ENCODE assay signal across 1 cellular context in the genomic region with DNA sequence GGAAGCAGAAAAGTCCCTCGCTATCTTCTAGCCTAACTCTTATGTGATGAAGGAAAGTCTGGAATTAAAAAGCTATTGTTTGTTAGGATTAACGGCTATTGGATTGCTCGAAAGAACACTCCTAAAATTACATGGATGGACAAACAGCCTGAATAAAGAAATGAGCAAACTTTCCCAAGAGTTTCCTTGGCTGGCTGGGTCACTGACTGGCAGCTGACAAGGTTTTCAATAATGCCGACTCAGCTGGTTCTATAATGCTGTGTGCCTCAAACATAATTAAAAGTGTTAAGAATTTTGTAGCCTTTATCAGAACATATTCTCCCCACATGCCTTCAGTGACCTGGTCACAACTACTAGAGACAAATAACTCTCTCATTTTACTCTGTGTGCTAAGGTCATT.
A peak's percentile ranks its signal among the peaks of the same experiment; 100 is the strongest.
TF ChIP-seq lines count a peak whose summit lies in the region.

No MANE protein-coding gene starts in this region.

TF ChIP-seq in K562, 482 proteins besides CTCF, POLR2A, EP300 and RAD21 (continued from another document):
- TF ChIP-seq, protein P1, sequence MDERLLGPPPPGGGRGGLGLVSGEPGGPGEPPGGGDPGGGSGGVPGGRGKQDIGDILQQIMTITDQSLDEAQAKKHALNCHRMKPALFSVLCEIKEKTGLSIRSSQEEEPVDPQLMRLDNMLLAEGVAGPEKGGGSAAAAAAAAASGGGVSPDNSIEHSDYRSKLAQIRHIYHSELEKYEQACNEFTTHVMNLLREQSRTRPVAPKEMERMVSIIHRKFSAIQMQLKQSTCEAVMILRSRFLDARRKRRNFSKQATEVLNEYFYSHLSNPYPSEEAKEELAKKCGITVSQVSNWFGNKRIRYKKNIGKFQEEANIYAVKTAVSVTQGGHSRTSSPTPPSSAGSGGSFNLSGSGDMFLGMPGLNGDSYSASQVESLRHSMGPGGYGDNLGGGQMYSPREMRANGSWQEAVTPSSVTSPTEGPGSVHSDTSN (CRISPR knock-in tag; IDR thresholded peaks at IDR 0.05; ENCODE audit: low read depth) = no peak
- TF ChIP-seq, protein P1 (tag; conservative IDR thresholded peaks at IDR 0.05; ENCODE audit: low read depth) = no peak
- TF ChIP-seq TAF1 (IDR thresholded peaks at IDR 0.05; ENCODE audit: control insufficient read depth, extremely low read depth, insufficient read depth, low read length, severe bottlenecking) = no peak
- no peak for TF ChIP-seq ZFP36 (IDR thresholded peaks at IDR 0.05; ENCODE audit: low read depth, low read length, partially characterized antibody)
- TF ChIP-seq HNRNPL (IDR thresholded peaks at IDR 0.05; ENCODE audit: low read depth, low read length) = no peak
- TF ChIP-seq C11orf30 (IDR thresholded peaks at IDR 0.05; ENCODE audit: low read depth) = peak; percentile 70; the same call in 1 of the 2 replicates
- TF ChIP-seq, protein P2, sequence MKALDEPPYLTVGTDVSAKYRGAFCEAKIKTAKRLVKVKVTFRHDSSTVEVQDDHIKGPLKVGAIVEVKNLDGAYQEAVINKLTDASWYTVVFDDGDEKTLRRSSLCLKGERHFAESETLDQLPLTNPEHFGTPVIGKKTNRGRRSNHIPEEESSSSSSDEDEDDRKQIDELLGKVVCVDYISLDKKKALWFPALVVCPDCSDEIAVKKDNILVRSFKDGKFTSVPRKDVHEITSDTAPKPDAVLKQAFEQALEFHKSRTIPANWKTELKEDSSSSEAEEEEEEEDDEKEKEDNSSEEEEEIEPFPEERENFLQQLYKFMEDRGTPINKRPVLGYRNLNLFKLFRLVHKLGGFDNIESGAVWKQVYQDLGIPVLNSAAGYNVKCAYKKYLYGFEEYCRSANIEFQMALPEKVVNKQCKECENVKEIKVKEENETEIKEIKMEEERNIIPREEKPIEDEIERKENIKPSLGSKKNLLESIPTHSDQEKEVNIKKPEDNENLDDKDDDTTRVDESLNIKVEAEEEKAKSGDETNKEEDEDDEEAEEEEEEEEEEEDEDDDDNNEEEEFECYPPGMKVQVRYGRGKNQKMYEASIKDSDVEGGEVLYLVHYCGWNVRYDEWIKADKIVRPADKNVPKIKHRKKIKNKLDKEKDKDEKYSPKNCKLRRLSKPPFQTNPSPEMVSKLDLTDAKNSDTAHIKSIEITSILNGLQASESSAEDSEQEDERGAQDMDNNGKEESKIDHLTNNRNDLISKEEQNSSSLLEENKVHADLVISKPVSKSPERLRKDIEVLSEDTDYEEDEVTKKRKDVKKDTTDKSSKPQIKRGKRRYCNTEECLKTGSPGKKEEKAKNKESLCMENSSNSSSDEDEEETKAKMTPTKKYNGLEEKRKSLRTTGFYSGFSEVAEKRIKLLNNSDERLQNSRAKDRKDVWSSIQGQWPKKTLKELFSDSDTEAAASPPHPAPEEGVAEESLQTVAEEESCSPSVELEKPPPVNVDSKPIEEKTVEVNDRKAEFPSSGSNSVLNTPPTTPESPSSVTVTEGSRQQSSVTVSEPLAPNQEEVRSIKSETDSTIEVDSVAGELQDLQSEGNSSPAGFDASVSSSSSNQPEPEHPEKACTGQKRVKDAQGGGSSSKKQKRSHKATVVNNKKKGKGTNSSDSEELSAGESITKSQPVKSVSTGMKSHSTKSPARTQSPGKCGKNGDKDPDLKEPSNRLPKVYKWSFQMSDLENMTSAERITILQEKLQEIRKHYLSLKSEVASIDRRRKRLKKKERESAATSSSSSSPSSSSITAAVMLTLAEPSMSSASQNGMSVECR (CRISPR knock-in tag; IDR thresholded peaks at IDR 0.05) = no peak
- TF ChIP-seq MAFF (IDR thresholded peaks at IDR 0.05; ENCODE audit: low read length) = peak; percentile 86
- no peak for TF ChIP-seq TAF15 (IDR thresholded peaks at IDR 0.05; ENCODE audit: low read depth, low read length)
- TF ChIP-seq, protein P3, sequence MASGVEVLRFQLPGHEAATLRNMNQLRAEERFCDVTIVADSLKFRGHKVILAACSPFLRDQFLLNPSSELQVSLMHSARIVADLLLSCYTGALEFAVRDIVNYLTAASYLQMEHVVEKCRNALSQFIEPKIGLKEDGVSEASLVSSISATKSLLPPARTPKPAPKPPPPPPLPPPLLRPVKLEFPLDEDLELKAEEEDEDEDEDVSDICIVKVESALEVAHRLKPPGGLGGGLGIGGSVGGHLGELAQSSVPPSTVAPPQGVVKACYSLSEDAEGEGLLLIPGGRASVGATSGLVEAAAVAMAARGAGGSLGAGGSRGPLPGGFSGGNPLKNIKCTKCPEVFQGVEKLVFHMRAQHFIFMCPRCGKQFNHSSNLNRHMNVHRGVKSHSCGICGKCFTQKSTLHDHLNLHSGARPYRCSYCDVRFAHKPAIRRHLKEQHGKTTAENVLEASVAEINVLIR (CRISPR knock-in tag; IDR thresholded peaks at IDR 0.05) = no peak
- no peak for TF ChIP-seq POLR2B (IDR thresholded peaks at IDR 0.05; ENCODE audit: low read depth, partially characterized antibody)
- TF ChIP-seq MAFK (IDR thresholded peaks at IDR 0.05; ENCODE audit: low read length) = peak; percentile 87
- TF ChIP-seq RAD51 (IDR thresholded peaks at IDR 0.05; ENCODE audit: borderline replicate concordance, low read depth) = no peak
- TF ChIP-seq, protein P4, sequence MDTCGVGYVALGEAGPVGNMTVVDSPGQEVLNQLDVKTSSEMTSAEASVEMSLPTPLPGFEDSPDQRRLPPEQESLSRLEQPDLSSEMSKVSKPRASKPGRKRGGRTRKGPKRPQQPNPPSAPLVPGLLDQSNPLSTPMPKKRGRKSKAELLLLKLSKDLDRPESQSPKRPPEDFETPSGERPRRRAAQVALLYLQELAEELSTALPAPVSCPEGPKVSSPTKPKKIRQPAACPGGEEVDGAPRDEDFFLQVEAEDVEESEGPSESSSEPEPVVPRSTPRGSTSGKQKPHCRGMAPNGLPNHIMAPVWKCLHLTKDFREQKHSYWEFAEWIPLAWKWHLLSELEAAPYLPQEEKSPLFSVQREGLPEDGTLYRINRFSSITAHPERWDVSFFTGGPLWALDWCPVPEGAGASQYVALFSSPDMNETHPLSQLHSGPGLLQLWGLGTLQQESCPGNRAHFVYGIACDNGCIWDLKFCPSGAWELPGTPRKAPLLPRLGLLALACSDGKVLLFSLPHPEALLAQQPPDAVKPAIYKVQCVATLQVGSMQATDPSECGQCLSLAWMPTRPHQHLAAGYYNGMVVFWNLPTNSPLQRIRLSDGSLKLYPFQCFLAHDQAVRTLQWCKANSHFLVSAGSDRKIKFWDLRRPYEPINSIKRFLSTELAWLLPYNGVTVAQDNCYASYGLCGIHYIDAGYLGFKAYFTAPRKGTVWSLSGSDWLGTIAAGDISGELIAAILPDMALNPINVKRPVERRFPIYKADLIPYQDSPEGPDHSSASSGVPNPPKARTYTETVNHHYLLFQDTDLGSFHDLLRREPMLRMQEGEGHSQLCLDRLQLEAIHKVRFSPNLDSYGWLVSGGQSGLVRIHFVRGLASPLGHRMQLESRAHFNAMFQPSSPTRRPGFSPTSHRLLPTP (IDR thresholded peaks at IDR 0.05; ENCODE audit: borderline replicate concordance, extremely low read depth, insufficient read length) = no peak
- TF ChIP-seq ZNF316 (IDR thresholded peaks at IDR 0.05) = peak; percentile 71
- no peak for TF ChIP-seq SMAD4 (CRISPR knock-in tag; conservative IDR thresholded peaks at IDR 0.05)
- TF ChIP-seq, protein P5, sequence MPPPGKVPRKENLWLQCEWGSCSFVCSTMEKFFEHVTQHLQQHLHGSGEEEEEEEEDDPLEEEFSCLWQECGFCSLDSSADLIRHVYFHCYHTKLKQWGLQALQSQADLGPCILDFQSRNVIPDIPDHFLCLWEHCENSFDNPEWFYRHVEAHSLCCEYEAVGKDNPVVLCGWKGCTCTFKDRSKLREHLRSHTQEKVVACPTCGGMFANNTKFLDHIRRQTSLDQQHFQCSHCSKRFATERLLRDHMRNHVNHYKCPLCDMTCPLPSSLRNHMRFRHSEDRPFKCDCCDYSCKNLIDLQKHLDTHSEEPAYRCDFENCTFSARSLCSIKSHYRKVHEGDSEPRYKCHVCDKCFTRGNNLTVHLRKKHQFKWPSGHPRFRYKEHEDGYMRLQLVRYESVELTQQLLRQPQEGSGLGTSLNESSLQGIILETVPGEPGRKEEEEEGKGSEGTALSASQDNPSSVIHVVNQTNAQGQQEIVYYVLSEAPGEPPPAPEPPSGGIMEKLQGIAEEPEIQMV (tag; conservative IDR thresholded peaks at IDR 0.05; ENCODE audit: low read depth) = no peak
- peak; percentile 80 for TF ChIP-seq MAFG (tag; conservative IDR thresholded peaks at IDR 0.05)
- TF ChIP-seq, protein P6, sequence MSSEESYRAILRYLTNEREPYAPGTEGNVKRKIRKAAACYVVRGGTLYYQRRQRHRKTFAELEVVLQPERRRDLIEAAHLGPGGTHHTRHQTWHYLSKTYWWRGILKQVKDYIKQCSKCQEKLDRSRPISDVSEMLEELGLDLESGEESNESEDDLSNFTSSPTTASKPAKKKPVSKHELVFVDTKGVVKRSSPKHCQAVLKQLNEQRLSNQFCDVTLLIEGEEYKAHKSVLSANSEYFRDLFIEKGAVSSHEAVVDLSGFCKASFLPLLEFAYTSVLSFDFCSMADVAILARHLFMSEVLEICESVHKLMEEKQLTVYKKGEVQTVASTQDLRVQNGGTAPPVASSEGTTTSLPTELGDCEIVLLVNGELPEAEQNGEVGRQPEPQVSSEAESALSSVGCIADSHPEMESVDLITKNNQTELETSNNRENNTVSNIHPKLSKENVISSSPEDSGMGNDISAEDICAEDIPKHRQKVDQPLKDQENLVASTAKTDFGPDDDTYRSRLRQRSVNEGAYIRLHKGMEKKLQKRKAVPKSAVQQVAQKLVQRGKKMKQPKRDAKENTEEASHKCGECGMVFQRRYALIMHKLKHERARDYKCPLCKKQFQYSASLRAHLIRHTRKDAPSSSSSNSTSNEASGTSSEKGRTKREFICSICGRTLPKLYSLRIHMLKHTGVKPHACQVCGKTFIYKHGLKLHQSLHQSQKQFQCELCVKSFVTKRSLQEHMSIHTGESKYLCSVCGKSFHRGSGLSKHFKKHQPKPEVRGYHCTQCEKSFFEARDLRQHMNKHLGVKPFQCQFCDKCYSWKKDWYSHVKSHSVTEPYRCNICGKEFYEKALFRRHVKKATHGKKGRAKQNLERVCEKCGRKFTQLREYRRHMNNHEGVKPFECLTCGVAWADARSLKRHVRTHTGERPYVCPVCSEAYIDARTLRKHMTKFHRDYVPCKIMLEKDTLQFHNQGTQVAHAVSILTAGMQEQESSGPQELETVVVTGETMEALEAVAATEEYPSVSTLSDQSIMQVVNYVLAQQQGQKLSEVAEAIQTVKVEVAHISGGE (CRISPR knock-in tag; IDR thresholded peaks at IDR 0.05) = peak in 1 of 3 experiments; percentile 16; a peak in 1 of 6 replicates
